Comparison of ENCODE assay signal across 1 cellular context in the genomic region with DNA sequence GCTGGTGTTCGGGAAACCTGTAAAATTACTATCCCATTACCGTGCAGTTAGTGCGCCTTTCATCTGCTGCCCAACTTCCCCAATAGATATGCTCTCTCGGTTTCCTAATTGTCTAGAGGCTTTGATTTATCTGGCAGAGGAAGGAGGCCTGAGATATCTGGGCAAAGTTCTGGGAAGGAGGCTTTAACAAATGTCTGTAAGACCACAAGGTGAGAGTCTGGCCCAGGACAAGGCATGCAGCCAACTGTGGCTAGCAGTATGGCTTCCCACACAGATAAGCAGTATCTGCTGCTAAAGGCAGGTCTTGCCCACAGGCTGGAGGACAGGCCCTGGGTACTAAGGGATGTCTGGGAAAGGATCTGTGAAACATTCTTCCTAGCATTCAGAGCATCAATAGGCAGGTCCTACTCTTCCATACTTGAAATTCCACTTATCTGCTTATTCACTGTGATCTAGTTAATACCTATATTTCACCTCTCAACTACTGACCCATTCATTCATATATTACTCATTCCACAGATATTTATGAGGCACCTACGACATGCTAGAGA.
TF ChIP-seq lines count a peak whose summit lies in the region.

No MANE protein-coding gene starts in this region.

TF ChIP-seq in K562, 482 proteins besides CTCF, POLR2A, EP300 and RAD21 (continued from another document and continues in another):
- TF ChIP-seq, protein P1, sequence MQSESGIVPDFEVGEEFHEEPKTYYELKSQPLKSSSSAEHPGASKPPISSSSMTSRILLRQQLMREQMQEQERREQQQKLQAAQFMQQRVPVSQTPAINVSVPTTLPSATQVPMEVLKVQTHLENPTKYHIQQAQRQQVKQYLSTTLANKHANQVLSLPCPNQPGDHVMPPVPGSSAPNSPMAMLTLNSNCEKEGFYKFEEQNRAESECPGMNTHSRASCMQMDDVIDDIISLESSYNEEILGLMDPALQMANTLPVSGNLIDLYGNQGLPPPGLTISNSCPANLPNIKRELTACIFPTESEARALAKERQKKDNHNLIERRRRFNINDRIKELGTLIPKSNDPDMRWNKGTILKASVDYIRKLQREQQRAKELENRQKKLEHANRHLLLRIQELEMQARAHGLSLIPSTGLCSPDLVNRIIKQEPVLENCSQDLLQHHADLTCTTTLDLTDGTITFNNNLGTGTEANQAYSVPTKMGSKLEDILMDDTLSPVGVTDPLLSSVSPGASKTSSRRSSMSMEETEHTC (IDR thresholded peaks at IDR 0.05): no peak
- TF ChIP-seq, protein P2, sequence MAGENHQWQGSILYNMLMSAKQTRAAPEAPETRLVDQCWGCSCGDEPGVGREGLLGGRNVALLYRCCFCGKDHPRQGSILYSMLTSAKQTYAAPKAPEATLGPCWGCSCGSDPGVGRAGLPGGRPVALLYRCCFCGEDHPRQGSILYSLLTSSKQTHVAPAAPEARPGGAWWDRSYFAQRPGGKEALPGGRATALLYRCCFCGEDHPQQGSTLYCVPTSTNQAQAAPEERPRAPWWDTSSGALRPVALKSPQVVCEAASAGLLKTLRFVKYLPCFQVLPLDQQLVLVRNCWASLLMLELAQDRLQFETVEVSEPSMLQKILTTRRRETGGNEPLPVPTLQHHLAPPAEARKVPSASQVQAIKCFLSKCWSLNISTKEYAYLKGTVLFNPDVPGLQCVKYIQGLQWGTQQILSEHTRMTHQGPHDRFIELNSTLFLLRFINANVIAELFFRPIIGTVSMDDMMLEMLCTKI (IDR thresholded peaks at IDR 0.05; ENCODE audit: partially characterized antibody): no peak
- TF ChIP-seq, protein P3, sequence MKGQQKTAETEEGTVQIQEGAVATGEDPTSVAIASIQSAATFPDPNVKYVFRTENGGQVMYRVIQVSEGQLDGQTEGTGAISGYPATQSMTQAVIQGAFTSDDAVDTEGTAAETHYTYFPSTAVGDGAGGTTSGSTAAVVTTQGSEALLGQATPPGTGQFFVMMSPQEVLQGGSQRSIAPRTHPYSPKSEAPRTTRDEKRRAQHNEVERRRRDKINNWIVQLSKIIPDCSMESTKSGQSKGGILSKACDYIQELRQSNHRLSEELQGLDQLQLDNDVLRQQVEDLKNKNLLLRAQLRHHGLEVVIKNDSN (CRISPR knock-in tag; IDR thresholded peaks at IDR 0.05): no peak
- TF ChIP-seq, protein P4, sequence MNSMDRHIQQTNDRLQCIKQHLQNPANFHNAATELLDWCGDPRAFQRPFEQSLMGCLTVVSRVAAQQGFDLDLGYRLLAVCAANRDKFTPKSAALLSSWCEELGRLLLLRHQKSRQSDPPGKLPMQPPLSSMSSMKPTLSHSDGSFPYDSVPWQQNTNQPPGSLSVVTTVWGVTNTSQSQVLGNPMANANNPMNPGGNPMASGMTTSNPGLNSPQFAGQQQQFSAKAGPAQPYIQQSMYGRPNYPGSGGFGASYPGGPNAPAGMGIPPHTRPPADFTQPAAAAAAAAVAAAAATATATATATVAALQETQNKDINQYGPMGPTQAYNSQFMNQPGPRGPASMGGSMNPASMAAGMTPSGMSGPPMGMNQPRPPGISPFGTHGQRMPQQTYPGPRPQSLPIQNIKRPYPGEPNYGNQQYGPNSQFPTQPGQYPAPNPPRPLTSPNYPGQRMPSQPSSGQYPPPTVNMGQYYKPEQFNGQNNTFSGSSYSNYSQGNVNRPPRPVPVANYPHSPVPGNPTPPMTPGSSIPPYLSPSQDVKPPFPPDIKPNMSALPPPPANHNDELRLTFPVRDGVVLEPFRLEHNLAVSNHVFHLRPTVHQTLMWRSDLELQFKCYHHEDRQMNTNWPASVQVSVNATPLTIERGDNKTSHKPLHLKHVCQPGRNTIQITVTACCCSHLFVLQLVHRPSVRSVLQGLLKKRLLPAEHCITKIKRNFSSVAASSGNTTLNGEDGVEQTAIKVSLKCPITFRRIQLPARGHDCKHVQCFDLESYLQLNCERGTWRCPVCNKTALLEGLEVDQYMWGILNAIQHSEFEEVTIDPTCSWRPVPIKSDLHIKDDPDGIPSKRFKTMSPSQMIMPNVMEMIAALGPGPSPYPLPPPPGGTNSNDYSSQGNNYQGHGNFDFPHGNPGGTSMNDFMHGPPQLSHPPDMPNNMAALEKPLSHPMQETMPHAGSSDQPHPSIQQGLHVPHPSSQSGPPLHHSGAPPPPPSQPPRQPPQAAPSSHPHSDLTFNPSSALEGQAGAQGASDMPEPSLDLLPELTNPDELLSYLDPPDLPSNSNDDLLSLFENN (IDR thresholded peaks at IDR 0.05; ENCODE audit: low read depth in 2 of 2, low read length in 2 of 2): no peak
- no peak for TF ChIP-seq NR2F6 (CRISPR knock-in tag; IDR thresholded peaks at IDR 0.05)
- TF ChIP-seq MECOM (CRISPR knock-in tag; IDR thresholded peaks at IDR 0.05): no peak
- TF ChIP-seq, protein P5, sequence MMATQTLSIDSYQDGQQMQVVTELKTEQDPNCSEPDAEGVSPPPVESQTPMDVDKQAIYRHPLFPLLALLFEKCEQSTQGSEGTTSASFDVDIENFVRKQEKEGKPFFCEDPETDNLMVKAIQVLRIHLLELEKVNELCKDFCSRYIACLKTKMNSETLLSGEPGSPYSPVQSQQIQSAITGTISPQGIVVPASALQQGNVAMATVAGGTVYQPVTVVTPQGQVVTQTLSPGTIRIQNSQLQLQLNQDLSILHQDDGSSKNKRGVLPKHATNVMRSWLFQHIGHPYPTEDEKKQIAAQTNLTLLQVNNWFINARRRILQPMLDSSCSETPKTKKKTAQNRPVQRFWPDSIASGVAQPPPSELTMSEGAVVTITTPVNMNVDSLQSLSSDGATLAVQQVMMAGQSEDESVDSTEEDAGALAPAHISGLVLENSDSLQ (IDR thresholded peaks at IDR 0.05): no peak
- no peak for TF ChIP-seq JUN (IDR thresholded peaks at IDR 0.05; ENCODE audit: borderline replicate concordance, low read depth, low read length)
- TF ChIP-seq JUN (CRISPR knock-in tag; IDR thresholded peaks at IDR 0.05; ENCODE audit: borderline replicate concordance): no peak
- TF ChIP-seq, protein P6, sequence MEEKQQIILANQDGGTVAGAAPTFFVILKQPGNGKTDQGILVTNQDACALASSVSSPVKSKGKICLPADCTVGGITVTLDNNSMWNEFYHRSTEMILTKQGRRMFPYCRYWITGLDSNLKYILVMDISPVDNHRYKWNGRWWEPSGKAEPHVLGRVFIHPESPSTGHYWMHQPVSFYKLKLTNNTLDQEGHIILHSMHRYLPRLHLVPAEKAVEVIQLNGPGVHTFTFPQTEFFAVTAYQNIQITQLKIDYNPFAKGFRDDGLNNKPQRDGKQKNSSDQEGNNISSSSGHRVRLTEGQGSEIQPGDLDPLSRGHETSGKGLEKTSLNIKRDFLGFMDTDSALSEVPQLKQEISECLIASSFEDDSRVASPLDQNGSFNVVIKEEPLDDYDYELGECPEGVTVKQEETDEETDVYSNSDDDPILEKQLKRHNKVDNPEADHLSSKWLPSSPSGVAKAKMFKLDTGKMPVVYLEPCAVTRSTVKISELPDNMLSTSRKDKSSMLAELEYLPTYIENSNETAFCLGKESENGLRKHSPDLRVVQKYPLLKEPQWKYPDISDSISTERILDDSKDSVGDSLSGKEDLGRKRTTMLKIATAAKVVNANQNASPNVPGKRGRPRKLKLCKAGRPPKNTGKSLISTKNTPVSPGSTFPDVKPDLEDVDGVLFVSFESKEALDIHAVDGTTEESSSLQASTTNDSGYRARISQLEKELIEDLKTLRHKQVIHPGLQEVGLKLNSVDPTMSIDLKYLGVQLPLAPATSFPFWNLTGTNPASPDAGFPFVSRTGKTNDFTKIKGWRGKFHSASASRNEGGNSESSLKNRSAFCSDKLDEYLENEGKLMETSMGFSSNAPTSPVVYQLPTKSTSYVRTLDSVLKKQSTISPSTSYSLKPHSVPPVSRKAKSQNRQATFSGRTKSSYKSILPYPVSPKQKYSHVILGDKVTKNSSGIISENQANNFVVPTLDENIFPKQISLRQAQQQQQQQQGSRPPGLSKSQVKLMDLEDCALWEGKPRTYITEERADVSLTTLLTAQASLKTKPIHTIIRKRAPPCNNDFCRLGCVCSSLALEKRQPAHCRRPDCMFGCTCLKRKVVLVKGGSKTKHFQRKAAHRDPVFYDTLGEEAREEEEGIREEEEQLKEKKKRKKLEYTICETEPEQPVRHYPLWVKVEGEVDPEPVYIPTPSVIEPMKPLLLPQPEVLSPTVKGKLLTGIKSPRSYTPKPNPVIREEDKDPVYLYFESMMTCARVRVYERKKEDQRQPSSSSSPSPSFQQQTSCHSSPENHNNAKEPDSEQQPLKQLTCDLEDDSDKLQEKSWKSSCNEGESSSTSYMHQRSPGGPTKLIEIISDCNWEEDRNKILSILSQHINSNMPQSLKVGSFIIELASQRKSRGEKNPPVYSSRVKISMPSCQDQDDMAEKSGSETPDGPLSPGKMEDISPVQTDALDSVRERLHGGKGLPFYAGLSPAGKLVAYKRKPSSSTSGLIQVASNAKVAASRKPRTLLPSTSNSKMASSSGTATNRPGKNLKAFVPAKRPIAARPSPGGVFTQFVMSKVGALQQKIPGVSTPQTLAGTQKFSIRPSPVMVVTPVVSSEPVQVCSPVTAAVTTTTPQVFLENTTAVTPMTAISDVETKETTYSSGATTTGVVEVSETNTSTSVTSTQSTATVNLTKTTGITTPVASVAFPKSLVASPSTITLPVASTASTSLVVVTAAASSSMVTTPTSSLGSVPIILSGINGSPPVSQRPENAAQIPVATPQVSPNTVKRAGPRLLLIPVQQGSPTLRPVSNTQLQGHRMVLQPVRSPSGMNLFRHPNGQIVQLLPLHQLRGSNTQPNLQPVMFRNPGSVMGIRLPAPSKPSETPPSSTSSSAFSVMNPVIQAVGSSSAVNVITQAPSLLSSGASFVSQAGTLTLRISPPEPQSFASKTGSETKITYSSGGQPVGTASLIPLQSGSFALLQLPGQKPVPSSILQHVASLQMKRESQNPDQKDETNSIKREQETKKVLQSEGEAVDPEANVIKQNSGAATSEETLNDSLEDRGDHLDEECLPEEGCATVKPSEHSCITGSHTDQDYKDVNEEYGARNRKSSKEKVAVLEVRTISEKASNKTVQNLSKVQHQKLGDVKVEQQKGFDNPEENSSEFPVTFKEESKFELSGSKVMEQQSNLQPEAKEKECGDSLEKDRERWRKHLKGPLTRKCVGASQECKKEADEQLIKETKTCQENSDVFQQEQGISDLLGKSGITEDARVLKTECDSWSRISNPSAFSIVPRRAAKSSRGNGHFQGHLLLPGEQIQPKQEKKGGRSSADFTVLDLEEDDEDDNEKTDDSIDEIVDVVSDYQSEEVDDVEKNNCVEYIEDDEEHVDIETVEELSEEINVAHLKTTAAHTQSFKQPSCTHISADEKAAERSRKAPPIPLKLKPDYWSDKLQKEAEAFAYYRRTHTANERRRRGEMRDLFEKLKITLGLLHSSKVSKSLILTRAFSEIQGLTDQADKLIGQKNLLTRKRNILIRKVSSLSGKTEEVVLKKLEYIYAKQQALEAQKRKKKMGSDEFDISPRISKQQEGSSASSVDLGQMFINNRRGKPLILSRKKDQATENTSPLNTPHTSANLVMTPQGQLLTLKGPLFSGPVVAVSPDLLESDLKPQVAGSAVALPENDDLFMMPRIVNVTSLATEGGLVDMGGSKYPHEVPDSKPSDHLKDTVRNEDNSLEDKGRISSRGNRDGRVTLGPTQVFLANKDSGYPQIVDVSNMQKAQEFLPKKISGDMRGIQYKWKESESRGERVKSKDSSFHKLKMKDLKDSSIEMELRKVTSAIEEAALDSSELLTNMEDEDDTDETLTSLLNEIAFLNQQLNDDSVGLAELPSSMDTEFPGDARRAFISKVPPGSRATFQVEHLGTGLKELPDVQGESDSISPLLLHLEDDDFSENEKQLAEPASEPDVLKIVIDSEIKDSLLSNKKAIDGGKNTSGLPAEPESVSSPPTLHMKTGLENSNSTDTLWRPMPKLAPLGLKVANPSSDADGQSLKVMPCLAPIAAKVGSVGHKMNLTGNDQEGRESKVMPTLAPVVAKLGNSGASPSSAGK (IDR thresholded peaks at IDR 0.05): no peak
- TF ChIP-seq SREBF2 (CRISPR knock-in tag; IDR thresholded peaks at IDR 0.05): no peak
- no peak for TF ChIP-seq SLC30A9 (CRISPR knock-in tag; IDR thresholded peaks at IDR 0.05)
- TF ChIP-seq PCBP1 (IDR thresholded peaks at IDR 0.05; ENCODE audit: low read depth, low read length, poor library complexity, severe bottlenecking): no peak
- no peak for TF ChIP-seq HIVEP1 (CRISPR knock-in tag; IDR thresholded peaks at IDR 0.05)
- TF ChIP-seq ZNF133 (CRISPR knock-in tag; IDR thresholded peaks at IDR 0.05): no peak
- no peak for TF ChIP-seq NR2C2 (CRISPR knock-in tag; IDR thresholded peaks at IDR 0.05)
- TF ChIP-seq NR2C2 (tag; IDR thresholded peaks at IDR 0.05): no peak
- TF ChIP-seq, protein P7, sequence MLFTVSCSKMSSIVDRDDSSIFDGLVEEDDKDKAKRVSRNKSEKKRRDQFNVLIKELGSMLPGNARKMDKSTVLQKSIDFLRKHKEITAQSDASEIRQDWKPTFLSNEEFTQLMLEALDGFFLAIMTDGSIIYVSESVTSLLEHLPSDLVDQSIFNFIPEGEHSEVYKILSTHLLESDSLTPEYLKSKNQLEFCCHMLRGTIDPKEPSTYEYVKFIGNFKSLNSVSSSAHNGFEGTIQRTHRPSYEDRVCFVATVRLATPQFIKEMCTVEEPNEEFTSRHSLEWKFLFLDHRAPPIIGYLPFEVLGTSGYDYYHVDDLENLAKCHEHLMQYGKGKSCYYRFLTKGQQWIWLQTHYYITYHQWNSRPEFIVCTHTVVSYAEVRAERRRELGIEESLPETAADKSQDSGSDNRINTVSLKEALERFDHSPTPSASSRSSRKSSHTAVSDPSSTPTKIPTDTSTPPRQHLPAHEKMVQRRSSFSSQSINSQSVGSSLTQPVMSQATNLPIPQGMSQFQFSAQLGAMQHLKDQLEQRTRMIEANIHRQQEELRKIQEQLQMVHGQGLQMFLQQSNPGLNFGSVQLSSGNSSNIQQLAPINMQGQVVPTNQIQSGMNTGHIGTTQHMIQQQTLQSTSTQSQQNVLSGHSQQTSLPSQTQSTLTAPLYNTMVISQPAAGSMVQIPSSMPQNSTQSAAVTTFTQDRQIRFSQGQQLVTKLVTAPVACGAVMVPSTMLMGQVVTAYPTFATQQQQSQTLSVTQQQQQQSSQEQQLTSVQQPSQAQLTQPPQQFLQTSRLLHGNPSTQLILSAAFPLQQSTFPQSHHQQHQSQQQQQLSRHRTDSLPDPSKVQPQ (CRISPR knock-in tag; IDR thresholded peaks at IDR 0.05; ENCODE audit: borderline replicate concordance): no peak
- TF ChIP-seq RFX1 (IDR thresholded peaks at IDR 0.05): no peak
- no peak for TF ChIP-seq ZSCAN29 (IDR thresholded peaks at IDR 0.05)
- TF ChIP-seq TAF15 (IDR thresholded peaks at IDR 0.05; ENCODE audit: low read depth, low read length): no peak
- TF ChIP-seq, protein P8, sequence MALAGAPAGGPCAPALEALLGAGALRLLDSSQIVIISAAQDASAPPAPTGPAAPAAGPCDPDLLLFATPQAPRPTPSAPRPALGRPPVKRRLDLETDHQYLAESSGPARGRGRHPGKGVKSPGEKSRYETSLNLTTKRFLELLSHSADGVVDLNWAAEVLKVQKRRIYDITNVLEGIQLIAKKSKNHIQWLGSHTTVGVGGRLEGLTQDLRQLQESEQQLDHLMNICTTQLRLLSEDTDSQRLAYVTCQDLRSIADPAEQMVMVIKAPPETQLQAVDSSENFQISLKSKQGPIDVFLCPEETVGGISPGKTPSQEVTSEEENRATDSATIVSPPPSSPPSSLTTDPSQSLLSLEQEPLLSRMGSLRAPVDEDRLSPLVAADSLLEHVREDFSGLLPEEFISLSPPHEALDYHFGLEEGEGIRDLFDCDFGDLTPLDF (CRISPR knock-in tag; IDR thresholded peaks at IDR 0.05): no peak
- no peak for TF ChIP-seq SMAD1 (IDR thresholded peaks at IDR 0.05; ENCODE audit: low read depth, low read length, partially characterized antibody)
- no peak for TF ChIP-seq FOXJ3 (CRISPR knock-in tag; IDR thresholded peaks at IDR 0.05)
- TF ChIP-seq ZNF408 (CRISPR knock-in tag; IDR thresholded peaks at IDR 0.05; ENCODE audit: low read depth): no peak
- TF ChIP-seq IFI16 (CRISPR knock-in tag; IDR thresholded peaks at IDR 0.05): no peak
- TF ChIP-seq OTX1 (CRISPR knock-in tag; IDR thresholded peaks at IDR 0.05): no peak
- TF ChIP-seq ZNF311 (CRISPR knock-in tag; IDR thresholded peaks at IDR 0.05): no peak
- TF ChIP-seq SUPT5H (IDR thresholded peaks at IDR 0.05): no peak
- TF ChIP-seq TEAD1 (CRISPR knock-in tag; IDR thresholded peaks at IDR 0.05): no peak
- no peak for TF ChIP-seq ZNF165 (CRISPR knock-in tag; IDR thresholded peaks at IDR 0.05; ENCODE audit: borderline replicate concordance)
- no peak for TF ChIP-seq ZNF57 (CRISPR knock-in tag; IDR thresholded peaks at IDR 0.05)
